ENCODE assay signal across 29 cellular contexts in genomic region chr6:168332020-168332419, GRCh38. TPM values are rescaled to one million over a fixed set of nuclear protein-coding genes. Genes with fewer than 3 reads are reported as not detected.
A peak's percentile ranks its signal among the peaks of the same experiment; 100 is the strongest.
DNase-seq lines count a peak whose midpoint lies in the region; ATAC-seq, FAIRE-seq and TF ChIP-seq lines count a peak whose summit lies in the region.
"Had no signal": no experiment of that assay in that cellular context is flagged by ENCODE, and none has a peak within 500 bp of the region (broad histone marks: within the 10 kb centered on the region; RNA-seq: fewer than 3 reads in every experiment).

No MANE protein-coding gene starts in this region.

- H4K91ac ChIP-seq in H1 (replicated peaks; ENCODE audit: insufficient read length, low read length) = no peak overlapping the region

- H3K14ac ChIP-seq in H1 (ENCODE audit: insufficient read length) = no peak overlapping the region

- H2AK5ac ChIP-seq in H1 (ENCODE audit: low read depth, low read length) (no peak overlapping the region), mesendoderm (ENCODE audit: low read length) (no peak overlapping the region)

- CTCF ChIA-PET in H1 (lab: Charles Lee; ENCODE audit: partially characterized antibody) = interaction anchor here (0.8 to 2.5 kb wide), 13 partner anchors 10 to 287 kb away, joined by 3 to 23 read pairs (median 4); partner anchors contain the start of gene DACT2

- TF ChIP-seq RAD21 in H1 (IDR thresholded peaks at IDR 0.05 in 1 of 2, conservative IDR thresholded peaks at IDR 0.05 in 1 of 2; ENCODE audit: low read depth in 2 of 2, low read length in 2 of 2) = no peak

- H2BK20ac ChIP-seq in H1 (ENCODE audit: low read length) = no peak overlapping the region; the same call in 1 of the 2 replicates

- TF ChIP-seq CTCF in H1 (IDR thresholded peaks at IDR 0.05; ENCODE audit: control extremely low read depth in 1 of 3, insufficient read depth in 1 of 3, low read depth in 1 of 3, low read length in 3 of 3) = no peak

- H3K56ac ChIP-seq in H1 (replicated peaks; ENCODE audit: insufficient read length, low read depth, low read length) (no peak overlapping the region), mesendoderm (ENCODE audit: low read length) (no peak overlapping the region)

- no peaks in the 10 kb centered on the region for H3K23me2 ChIP-seq in H1 (ENCODE audit: low read depth, low read length)

- H4K5ac ChIP-seq in H1 (ENCODE audit: insufficient read length, low read depth, low read length) (no peak overlapping the region), mesendoderm (ENCODE audit: low read length) (no peak overlapping the region)

- no peaks in the 10 kb centered on the region for H3K36me3 ChIP-seq in H7 (replicated peaks; ENCODE audit: control insufficient read depth, insufficient read depth, low read length)
- H3K36me3 ChIP-seq in H1 (ENCODE audit: control insufficient read depth in 2 of 4, insufficient read depth in 4 of 4, low read length in 3 of 4) = no peaks in the 10 kb centered on the region
- H3K36me3 ChIP-seq in mesendoderm (ENCODE audit: control insufficient read depth, insufficient read depth, low read length) = no peaks in the 10 kb centered on the region
- H3K36me3 ChIP-seq: BLaER1 treated with 17β-estradiol and CSF1 and Interleukin-3, amounts not matched to agents 10 nM and 100 nM; breast epithelium had no signal

- H3K9ac ChIP-seq in H1 (replicated peaks in 1 of 4; ENCODE audit: extremely low read depth in 1 of 4, low read depth in 3 of 4, low read length in 3 of 4) (no peak overlapping the region), mesendoderm (ENCODE audit: low read length) (no peak overlapping the region)
- H3K9ac ChIP-seq: BLaER1 treated with 17β-estradiol and CSF1 and Interleukin-3, amounts not matched to agents 10 nM and 100 nM had no signal

- 55% methylated on average over 13 of the region's 13 CpGs; no CpG with 5 or more reads in 1 of the 2 experiments for WGBS in H1 (ENCODE audit: extremely low coverage in 1 of 2, insufficient coverage in 1 of 2, insufficient read length in 1 of 2, insufficient replicate concordance in 2 of 2, low coverage in 1 of 2, low lambda C conversion rate in 2 of 2, missing lambda C conversion rate in 1 of 2), 2 experiments
- WGBS in mesendoderm (ENCODE audit: extremely low coverage, insufficient coverage, low lambda C conversion rate) = no CpG with 5 or more reads among the region's 13 CpGs

- H3K9me3 ChIP-seq in H1 (ENCODE audit: insufficient read depth in 2 of 2, low read depth in 1 of 2, low read length in 1 of 2) = no peaks in the 10 kb centered on the region
- H3K9me3 ChIP-seq: breast epithelium had no signal

- intact Hi-C loops in cardiac septum (cut with DNase I) = no loop called here

- no peaks in the 10 kb centered on the region for H4K20me1 ChIP-seq in H1 (replicated peaks in 1 of 2; ENCODE audit: control insufficient read depth in 1 of 2, insufficient read depth in 2 of 2, low read length in 2 of 2)
- H4K20me1 ChIP-seq: BLaER1 treated with 17β-estradiol and CSF1 and Interleukin-3, amounts not matched to agents 10 nM and 100 nM had no signal

- H4K8ac ChIP-seq in H1 (ENCODE audit: extremely low read depth, insufficient read depth, low read length) = no peak overlapping the region
- no peak overlapping the region for H4K8ac ChIP-seq in mesendoderm (ENCODE audit: low read depth, low read length)

- FAIRE-seq in H1 (lab: Jason Lieb, UNC) = peak; percentile 90
- FAIRE-seq: GM18507, TTC549 had no signal

- H3K18ac ChIP-seq in H1 (ENCODE audit: extremely low read depth, low read length) (no peak overlapping the region), mesendoderm (ENCODE audit: low read length) (no peak overlapping the region)

- ATAC-seq in HG03175 (IDR thresholded peaks at IDR 0.05; ENCODE audit: unreplicated experiment) (no peak), GM21526 (IDR thresholded peaks at IDR 0.05; ENCODE audit: low FRiP score, unreplicated experiment) (no peak)
- ATAC-seq: activated CD8-positive, alpha-beta T cell treated with anti-CD3 and anti-CD28 coated beads, Interleukin-2, amount 10 ng/mL, durations not matched to agents 7 days and 5 days; sciatic nerve; stimulated activated memory B cell treated with anti-CD40 and anti-IgM and Interleukin-4, amounts not matched to agents 10 μg/mL and 1 μg/mL and 100 μg/mL, for 72 hours had no signal

- H3K79me2 ChIP-seq in H1 (ENCODE audit: control insufficient read depth in 1 of 2, insufficient read depth in 2 of 2, low read length in 2 of 2) (no peaks in the 10 kb centered on the region), mesendoderm (ENCODE audit: control insufficient read depth, insufficient read depth, low read length) (no peaks in the 10 kb centered on the region)

- H3K4ac ChIP-seq in H1 (replicated peaks; ENCODE audit: insufficient read length, low read depth, low read length) = no peak overlapping the region
- no peak overlapping the region for H3K4ac ChIP-seq in mesendoderm (ENCODE audit: low read depth, low read length)

- peak overlapping the region; percentile 82; the same call in 1 of the 2 replicates for H2BK12ac ChIP-seq in H1 (ENCODE audit: low read depth, low read length)

- no peak for TF ChIP-seq EP300 in H1 (IDR thresholded peaks at IDR 0.05; ENCODE audit: borderline replicate concordance in 1 of 2, low read depth in 2 of 2, low read length in 2 of 2)

- H3K4me1 ChIP-seq in H1 (replicated peaks in 1 of 4; ENCODE audit: control insufficient read depth in 3 of 4, insufficient read depth in 4 of 4, low read length in 3 of 4) (peaks cover under 1 to 12% (median 5%) of the 10 kb centered on the region in 4 experiments; a peak in 6 of 7 replicates), mesendoderm (ENCODE audit: control insufficient read depth, low read depth, low read length) (no peaks in the 10 kb centered on the region)
- H3K4me1 ChIP-seq: BLaER1 treated with 17β-estradiol and CSF1 and Interleukin-3, amounts not matched to agents 10 nM and 100 nM; breast epithelium had no signal

- H2AFZ ChIP-seq in H1 (ENCODE audit: low read length) = no peak overlapping the region

- H3K27ac ChIP-seq in H1 (ENCODE audit: low read depth, low read length) = no peak overlapping the region
- H3K27ac ChIP-seq in mesendoderm (ENCODE audit: low read depth, low read length) = no peak overlapping the region
- H3K27ac ChIP-seq: BLaER1 treated with 17β-estradiol and CSF1 and Interleukin-3, amounts not matched to agents 10 nM and 100 nM; breast epithelium; RWPE1 had no signal

- H3K4me3 ChIP-seq in H7 (ENCODE audit: insufficient read depth, low read depth, low read length) = no peak overlapping the region
- H3K4me3 ChIP-seq in H1 (ENCODE audit: extremely low read depth in 1 of 4, insufficient read depth in 2 of 4, low read depth in 3 of 4, low read length in 4 of 4) = no peak overlapping the region
- no peak overlapping the region for H3K4me3 ChIP-seq in mesendoderm (ENCODE audit: low read length)
- H3K4me3 ChIP-seq: BLaER1 treated with 17β-estradiol and CSF1 and Interleukin-3, amounts not matched to agents 10 nM and 100 nM; breast epithelium had no signal

- POLR2A ChIA-PET in H1 (lab: Charles Lee; ENCODE audit: partially characterized antibody) = interaction anchor here (1.1 to 1.2 kb wide), 2 partner anchors 19 to 27 kb away, joined by 3 read pairs; no protein-coding TSS in a partner anchor

- H3K23ac ChIP-seq in H1 (ENCODE audit: insufficient read length) (no peak overlapping the region), mesendoderm (ENCODE audit: low read length) (no peak overlapping the region)

- H3K4me2 ChIP-seq in H1 (ENCODE audit: insufficient read depth in 1 of 2, low read depth in 2 of 2, low read length in 2 of 2) (peak overlapping the region in 1 of 2 experiments; percentile 33; a peak in 1 of 4 replicates), mesendoderm (ENCODE audit: low read length) (no peak overlapping the region)
- H3K4me2 ChIP-seq: BLaER1 treated with 17β-estradiol and CSF1 and Interleukin-3, amounts not matched to agents 10 nM and 100 nM had no signal

- TF ChIP-seq POLR2A in H1 (IDR thresholded peaks at IDR 0.05; ENCODE audit: control extremely low read depth in 1 of 2, low read depth in 2 of 2, low read length in 2 of 2) = no peak

- H2BK5ac ChIP-seq in H1 (ENCODE audit: low read depth, low read length) = no peak overlapping the region
- H2BK5ac ChIP-seq in mesendoderm (ENCODE audit: low read length) = no peak overlapping the region

- H3K27me3 ChIP-seq in H7 (ENCODE audit: control insufficient read depth, insufficient read depth, low read length) (peaks cover 12% of the 10 kb centered on the region), H1 (replicated peaks in 1 of 4; ENCODE audit: control insufficient read depth in 3 of 4, extremely low read depth in 1 of 4, insufficient read depth in 3 of 4, low read length in 3 of 4) (no peaks in the 10 kb centered on the region), mesendoderm (ENCODE audit: insufficient read depth, low read length, poor library complexity) (peaks cover 6% of the 10 kb centered on the region)
- H3K27me3 ChIP-seq: BLaER1 treated with 17β-estradiol and CSF1 and Interleukin-3, amounts not matched to agents 10 nM and 100 nM; breast epithelium had no signal

- DNase-seq in H7 = peak; percentile 78
- peak; percentile 82 for DNase-seq in NCI-H146 (lab: John Stamatoyannopoulos, UW)
- peak in 1 of 2 experiments; percentile 29 for DNase-seq in H1 (ENCODE audit: low read depth in 1 of 2, low spot score in 2 of 2)
- peak; percentile 97 for DNase-seq in mesendoderm
- no peak for DNase-seq in cardiac septum (ENCODE audit: low spot score)
- no peak for DNase-seq in T1000 (lab: John Stamatoyannopoulos, UW)
- DNase-seq: activated CD4-positive, alpha-beta T cell treated with anti-CD3 and anti-CD28 coated beads for 1 hour; activated CD8-positive, alpha-beta T cell treated with anti-CD3 and anti-CD28 coated beads, Interleukin-2, amount 10 ng/mL, durations not matched to agents 7 days and 5 days; amygdala; DMS79; effector CD4-positive, alpha-beta T cell; erythroblast; IMR-90; NCI-H1105 treated with DMSO at 0.1 percent for 48 hours; posterior cingulate gyrus; stimulated activated CD4-positive, alpha-beta T cell treated with anti-CD3 and anti-CD28 coated beads, Interleukin-4, amount 100 ng/mL, for 4 hours; substantia nigra had no signal

- H2BK120ac ChIP-seq in H1 (replicated peaks; ENCODE audit: low read depth, low read length) (no peak overlapping the region), mesendoderm (ENCODE audit: low read depth, low read length) (no peak overlapping the region)

- H2BK15ac ChIP-seq in H1 (ENCODE audit: low read length) = 0 out of 2 replicates have a peak overlapping the region, but pooled peaks have one; percentile 12
- H2BK15ac ChIP-seq in mesendoderm (replicated peaks; ENCODE audit: low read depth) = no peak overlapping the region

- H3K79me1 ChIP-seq in H1 (ENCODE audit: low read depth, low read length) (no peaks in the 10 kb centered on the region), mesendoderm (ENCODE audit: low read length) (no peaks in the 10 kb centered on the region)

RNA-seq across cellular contexts. Expression of gene DACT2, which starts 12.4 kb away (rescaled TPM):
- 5.5 and 26.6 TPM in 2 replicates for total RNA-seq in H7 (2014; rRNA removed; shearing (Covaris generic))
- 3.1 and 3.9 TPM in 2 replicates for total RNA-seq in H1 (2021; fragmentation: NEBNext Ultra II Directional; extraction: Animal tissue kit (Norgen Biotek cat#: 25700))
- polyA plus RNA-seq in H1 (2011; rRNA removed) = 2.9 and 4.8 TPM in 2 replicates
- polyA plus RNA-seq in H1 (2011; cell fraction: cytosol; rRNA removed) = 3.4 TPM
- polyA plus RNA-seq in H1 (2011; cell fraction: nucleus; rRNA removed) = 5.3 TPM
- 2.8 to 3.8 TPM (median 3.2 TPM) in 4 replicates for polyA plus RNA-seq in H1 (2012, experiment 1 of 2)
- 3.5 TPM for polyA plus RNA-seq in H1 (2012, experiment 2 of 2)
- polyA plus RNA-seq in H1 (2013, experiment 1 of 2) = 1.6 TPM
- 1.6 TPM for polyA plus RNA-seq in H1 (2013, experiment 2 of 2)
- polyA minus RNA-seq in H1 (2011; rRNA and poly(A)+ RNA removed) = 1.1 and 1.6 TPM in 2 replicates
- 4.1 TPM for polyA minus RNA-seq in H1 (2011; cell fraction: cytosol; rRNA and poly(A)+ RNA removed)
- 2.1 TPM for polyA minus RNA-seq in H1 (2011; cell fraction: nucleus; rRNA and poly(A)+ RNA removed)
- 0.35 TPM for polyA plus RNA-seq in mesendoderm (2013, experiment 1 of 2)
- 0.55 TPM for polyA plus RNA-seq in mesendoderm (2013, experiment 2 of 2)
- 0.48 TPM for total RNA-seq in cardiac septum
- total RNA-seq: activated CD8-positive, alpha-beta T cell treated with anti-CD3 and anti-CD28 coated beads, Interleukin-2, amount 10 ng/mL, durations not matched to agents 7 days and 5 days; fibroblast of villous mesenchyme; IMR-90; OCI-LY7; SK-MEL-5 had no signal
- polyA plus RNA-seq: IMR-90 had no signal

Comparison
In these comparisons a context has a peak if more than half of its experiments do, and no peak if none do; other contexts are left out.
1. DNase-seq: peak in H7 (single experiment), NCI-H146 (single experiment) and mesendoderm (single experiment); none in cardiac septum (single experiment) and T1000 (single experiment).